16 cellular contexts compared by ENCODE assay signal in genomic region chr14:104194716-104195115, GRCh38. TPM values are rescaled to one million over a fixed set of nuclear protein-coding genes. Genes with fewer than 3 reads are reported as not detected.
DNase-seq lines count a peak whose midpoint lies in the region; ATAC-seq and TF ChIP-seq lines count a peak whose summit lies in the region.
"Had no signal": no experiment of that assay in that cellular context is flagged by ENCODE, and none has a peak within 500 bp of the region (broad histone marks: within the 10 kb centered on the region; RNA-seq: fewer than 3 reads in every experiment).

No MANE protein-coding gene starts in this region.

- H3K27ac Mint-ChIP-seq in endodermal cell (peak overlapping the region; percentile 52), progenitor cell of endocrine pancreas (peak overlapping the region; percentile 68)
- H3K27ac Mint-ChIP-seq: CD4-positive, CD25-positive, alpha-beta regulatory T cell; CD8-positive, alpha-beta memory T cell had no signal

- no peaks in the 10 kb centered on the region for H4K20me1 ChIP-seq in BLaER1

- peak overlapping the region; percentile 94 for H3K4me2 ChIP-seq in BLaER1
- H3K4me2 ChIP-seq: GM23338 had no signal

- H3K27ac ChIP-seq in BLaER1 (no peak overlapping the region), HEK293 (ENCODE audit: extremely low read depth, low read depth, low read length) (no peak overlapping the region), endodermal cell (ENCODE audit: low read depth, low read length) (no peak overlapping the region)

- CTCF ChIA-PET in HEK293 (lab: Yijun Ruan, JAX) = no interaction called here

- peaks cover 4% of the 10 kb centered on the region for H3K4me1 Mint-ChIP-seq in endodermal cell
- peaks cover 15% of the 10 kb centered on the region for H3K4me1 Mint-ChIP-seq in progenitor cell of endocrine pancreas (ENCODE audit: low read depth)

- no peak overlapping the region for H3K4me3 Mint-ChIP-seq in endodermal cell
- H3K4me3 Mint-ChIP-seq in progenitor cell of endocrine pancreas (ENCODE audit: low read depth) = no peak overlapping the region
- H3K4me3 Mint-ChIP-seq: CD4-positive, CD25-positive, alpha-beta regulatory T cell; CD8-positive, alpha-beta memory T cell; GM23338 had no signal

- H3K9me3 ChIP-seq in BLaER1 = no peaks in the 10 kb centered on the region
- no peaks in the 10 kb centered on the region for H3K9me3 ChIP-seq in HEK293 (ENCODE audit: control insufficient read depth, insufficient read depth, low read depth, low read length)
- H3K9me3 ChIP-seq in endodermal cell (ENCODE audit: control insufficient read depth, low read length) = no peaks in the 10 kb centered on the region
- H3K9me3 ChIP-seq: Caco-2 had no signal

- H3K36me3 Mint-ChIP-seq in endodermal cell (ENCODE audit: low read depth) (no peaks in the 10 kb centered on the region), progenitor cell of endocrine pancreas (ENCODE audit: insufficient read depth) (no peaks in the 10 kb centered on the region)
- H3K36me3 Mint-ChIP-seq: CD4-positive, CD25-positive, alpha-beta regulatory T cell; CD8-positive, alpha-beta memory T cell had no signal

- H3K9me3 Mint-ChIP-seq in endodermal cell (no peaks in the 10 kb centered on the region), progenitor cell of endocrine pancreas (ENCODE audit: low read depth) (no peaks in the 10 kb centered on the region)
- H3K9me3 Mint-ChIP-seq: CD4-positive, CD25-positive, alpha-beta regulatory T cell; CD8-positive, alpha-beta memory T cell; GM23338 had no signal

- TF ChIP-seq CTCF in HEK293 (tag by site-specific recombination; IDR thresholded peaks at IDR 0.05) = no peak
- no peak for TF ChIP-seq CTCF in endodermal cell (conservative IDR thresholded peaks at IDR 0.05)
- TF ChIP-seq CTCF in progenitor cell of endocrine pancreas (IDR thresholded peaks at IDR 0.05; ENCODE audit: unreplicated experiment) = no peak

- no peak overlapping the region for H3K9ac ChIP-seq in BLaER1
- H3K9ac ChIP-seq in endodermal cell (ENCODE audit: extremely low read depth, low read length, poor library complexity, severe bottlenecking) = no peak overlapping the region

- 94 to 99% methylated on average over 9 to 11 of the region's 11 CpGs for WGBS in endodermal cell (ENCODE audit: insufficient coverage in 1 of 2, insufficient read length in 1 of 2), 2 experiments

- H3K4me3 ChIP-seq in BLaER1 (no peak overlapping the region), HEK293 (ENCODE audit: low read depth, low read length) (no peak overlapping the region), endodermal cell (ENCODE audit: low read length) (no peak overlapping the region)
- H3K4me3 ChIP-seq: GM23338 had no signal

- H3K27me3 Mint-ChIP-seq in endodermal cell (ENCODE audit: insufficient read depth) (peaks cover 2% of the 10 kb centered on the region), progenitor cell of endocrine pancreas (peaks cover 9% of the 10 kb centered on the region)
- H3K27me3 Mint-ChIP-seq: CD4-positive, CD25-positive, alpha-beta regulatory T cell had no signal

- H3K27me3 ChIP-seq in BLaER1 = no peaks in the 10 kb centered on the region
- H3K27me3 ChIP-seq in endodermal cell (ENCODE audit: control insufficient read depth, insufficient read depth, low read length, poor library complexity, severe bottlenecking) = peaks cover 3% of the 10 kb centered on the region

- DNase-seq in endodermal cell (no peak), progenitor cell of endocrine pancreas (ENCODE audit: low spot score, unreplicated experiment) (no peak), T-helper 9 cell (no peak)
- DNase-seq: 8988T; C1 segment of cervical spinal cord; Caco-2; CD4-positive, CD25-positive, alpha-beta regulatory T cell; CD8-positive, alpha-beta memory T cell; IMR-90 had no signal

- no peak for ATAC-seq in SK-N-SH treated with all-trans-retinoic acid at 6 μM for 48 hours
- ATAC-seq in GM21576 (IDR thresholded peaks at IDR 0.05; ENCODE audit: unreplicated experiment) = no peak
- ATAC-seq: GM23338, HCT116 had no signal

- POLR2A ChIA-PET in HEK293 (lab: Yijun Ruan, JAX) = no interaction called here

- no peaks in the 10 kb centered on the region for H3K36me3 ChIP-seq in BLaER1
- H3K36me3 ChIP-seq in HEK293 (ENCODE audit: control insufficient read depth in 2 of 2, insufficient read depth in 1 of 2, low read length in 2 of 2) = no peaks in the 10 kb centered on the region
- no peaks in the 10 kb centered on the region for H3K36me3 ChIP-seq in endodermal cell (ENCODE audit: control insufficient read depth, insufficient read depth, low read length)

- peaks cover 78% of the 10 kb centered on the region for H3K4me1 ChIP-seq in BLaER1
- H3K4me1 ChIP-seq in HEK293 (ENCODE audit: control insufficient read depth, insufficient read depth, low read length) = no peaks in the 10 kb centered on the region
- H3K4me1 ChIP-seq in endodermal cell (ENCODE audit: control insufficient read depth, insufficient read depth, low read length) = no peaks in the 10 kb centered on the region
- H3K4me1 ChIP-seq: Caco-2 had no signal

TF ChIP-seq in HEK293, 187 proteins besides CTCF, POLR2A, EP300 and RAD21:
- 0 out of 2 replicates have a peak, but pooled peaks have one; percentile 15 for TF ChIP-seq GLIS2 (tag by site-specific recombination; IDR thresholded peaks at IDR 0.05)
- TF ChIP-seq ZNF394 (tag by site-specific recombination; IDR thresholded peaks at IDR 0.05; ENCODE audit: borderline replicate concordance) = no peak
- TF ChIP-seq ZIC2 (tag by site-specific recombination; IDR thresholded peaks at IDR 0.05) = no peak
- TF ChIP-seq ZFP69B (tag by site-specific recombination; IDR thresholded peaks at IDR 0.05) = no peak

TF ChIP-seq in SK-N-SH treated with all-trans-retinoic acid at 6 μM for 48 hours, 23 proteins besides CTCF, POLR2A, EP300 and RAD21:
- no peak for TF ChIP-seq ZFP30 (CRISPR knock-in tag; IDR thresholded peaks at IDR 0.05)
- no peak for TF ChIP-seq SNAI2 (CRISPR knock-in tag; IDR thresholded peaks at IDR 0.05)
- no peak for TF ChIP-seq BACH2 (CRISPR knock-in tag; IDR thresholded peaks at IDR 0.05; ENCODE audit: borderline replicate concordance)
- no peak for TF ChIP-seq ZNF565 (CRISPR knock-in tag; conservative IDR thresholded peaks at IDR 0.05; ENCODE audit: low read depth)
- TF ChIP-seq ZNF70 (CRISPR knock-in tag; IDR thresholded peaks at IDR 0.05) = no peak
- no peak for TF ChIP-seq GLIS3 (CRISPR knock-in tag; IDR thresholded peaks at IDR 0.05)

RNA-seq across cellular contexts. Expression of gene KIF26A, which starts 56.3 kb away (rescaled TPM):
- total RNA-seq in endodermal cell = 10 to 100 TPM; 36.7 to 54.8 TPM
- 9.9 TPM for polyA plus RNA-seq in endodermal cell (2013, experiment 1 of 2)
- 8.4 TPM for polyA plus RNA-seq in endodermal cell (2013, experiment 2 of 2)
- total RNA-seq in progenitor cell of endocrine pancreas = 7.0 and 7.4 TPM in 2 replicates
- total RNA-seq: IMR-90 had no signal
- polyA plus RNA-seq: AG04450; CD4-positive, CD25-positive, alpha-beta regulatory T cell; CD8-positive, alpha-beta memory T cell; IMR-90 had no signal
